11 cellular contexts compared by ENCODE assay signal in genomic region chr19:14082675-14082960, GRCh38. TPM values are rescaled to one million over a fixed set of nuclear protein-coding genes. Genes with fewer than 3 reads are reported as not detected.
DNase-seq lines count a peak whose midpoint lies in the region; ATAC-seq lines count a peak whose summit lies in the region.
"Had no signal": no experiment of that assay in that cellular context is flagged by ENCODE, and none has a peak within 500 bp of the region (broad histone marks: within the 10 kb centered on the region; RNA-seq: fewer than 3 reads in every experiment).

No MANE protein-coding gene starts in this region.

- no peak overlapping the region for H4K5ac ChIP-seq in mesendoderm (ENCODE audit: low read length)

- H3K18ac ChIP-seq in mesenchymal stem cell (ENCODE audit: low read depth in 1 of 2, low read length in 2 of 2), result no peak overlapping the region
- no peak overlapping the region for H3K18ac ChIP-seq in mesendoderm (ENCODE audit: low read length)

- H3K4ac ChIP-seq in mesenchymal stem cell (ENCODE audit: low read depth in 1 of 2, low read length in 2 of 2) (no peak overlapping the region), mesendoderm (ENCODE audit: low read depth, low read length) (no peak overlapping the region)

- no peak overlapping the region for H2AK5ac ChIP-seq in mesenchymal stem cell (ENCODE audit: low read length, severe bottlenecking)
- H2AK5ac ChIP-seq in mesendoderm (ENCODE audit: low read length), result no peak overlapping the region

- H2BK12ac ChIP-seq in mesenchymal stem cell (ENCODE audit: low read length in 2 of 2), result no peak overlapping the region

- no peak overlapping the region for H3K4me2 ChIP-seq in mesenchymal stem cell (ENCODE audit: low read length, poor library complexity, severe bottlenecking)
- H3K4me2 ChIP-seq in mesendoderm (ENCODE audit: low read length), result no peak overlapping the region

- peak overlapping the region; percentile 81 for H3K4me3 Mint-ChIP-seq in activated naive CD4-positive, alpha-beta T cell treated with anti-CD3 and anti-CD28 coated beads, Interleukin-2, amount 10 ng/mL, durations not matched to agents 7 days and 5 days
- H3K4me3 Mint-ChIP-seq in activated naive CD8-positive, alpha-beta T cell treated with anti-CD3 and anti-CD28 coated beads, Interleukin-2, amount 50 U/mL, for 24 hours, result peak overlapping the region; percentile 93

- no peak overlapping the region for H3K14ac ChIP-seq in mesenchymal stem cell (ENCODE audit: low read length in 2 of 2)

- H2BK5ac ChIP-seq in mesenchymal stem cell (ENCODE audit: low read depth, low read length, poor library complexity, severe bottlenecking), result no peak overlapping the region
- no peak overlapping the region for H2BK5ac ChIP-seq in mesendoderm (ENCODE audit: low read length)

- H3K23ac ChIP-seq in mesenchymal stem cell (ENCODE audit: low read length in 2 of 2) (no peak overlapping the region), mesendoderm (ENCODE audit: low read length) (no peak overlapping the region)

- no peaks in the 10 kb centered on the region for H3K27me3 Mint-ChIP-seq in activated naive CD4-positive, alpha-beta T cell treated with anti-CD3 and anti-CD28 coated beads, Interleukin-2, amount 10 ng/mL, durations not matched to agents 7 days and 5 days
- H3K27me3 Mint-ChIP-seq in activated naive CD8-positive, alpha-beta T cell treated with anti-CD3 and anti-CD28 coated beads, Interleukin-2, amount 50 U/mL, for 24 hours, result peaks cover 2% of the 10 kb centered on the region

- CTCF ChIA-PET in activated naive CD4-positive, alpha-beta T cell treated with anti-CD3 and anti-CD28 coated beads, Interleukin-2, amount 10 ng/mL, durations not matched to agents 7 days and 5 days (lab: Charles Lee), result interaction anchor here (1.0 to 1.6 kb wide), 2 partner anchors 10 to 26 kb away, joined by 4 to 10 read pairs; partner anchors contain the start of gene MISP3

- H3K27me3 ChIP-seq in mesenchymal stem cell (ENCODE audit: control insufficient read depth in 1 of 2, insufficient read depth in 1 of 2, low read length in 2 of 2) (no peaks in the 10 kb centered on the region), subcutaneous abdominal adipose tissue (ENCODE audit: control insufficient read depth in 5 of 5, insufficient read depth in 4 of 5, low read length in 5 of 5) (no peaks in the 10 kb centered on the region), mesendoderm (ENCODE audit: insufficient read depth, low read length, poor library complexity) (no peaks in the 10 kb centered on the region)
- H3K27me3 ChIP-seq: sigmoid colon had no signal

- 60% methylated on average over 1 of the region's 1 CpG for WGBS in mesenchymal stem cell
- no CpG with 5 or more reads among the region's 1 CpG for WGBS in mesendoderm (ENCODE audit: extremely low coverage, insufficient coverage, low lambda C conversion rate)

- H3K36me3 Mint-ChIP-seq in activated naive CD4-positive, alpha-beta T cell treated with anti-CD3 and anti-CD28 coated beads, Interleukin-2, amount 10 ng/mL, durations not matched to agents 7 days and 5 days, result peaks cover 3% of the 10 kb centered on the region
- peaks cover 0 to 5% of the 10 kb centered on the region in 2 donors for H3K36me3 Mint-ChIP-seq in activated naive CD4-positive, alpha-beta T cell treated with anti-CD3 and anti-CD28 coated beads, Interleukin-2, amount 50 U/mL, for 72 hours
- H3K36me3 Mint-ChIP-seq in activated naive CD8-positive, alpha-beta T cell treated with anti-CD3 and anti-CD28 coated beads, Interleukin-2, amount 50 U/mL, for 24 hours (ENCODE audit: low read depth), result peaks cover 2% of the 10 kb centered on the region

- H3K9me3 Mint-ChIP-seq in activated naive CD4-positive, alpha-beta T cell treated with anti-CD3 and anti-CD28 coated beads, Interleukin-2, amount 10 ng/mL, durations not matched to agents 7 days and 5 days, result no peaks in the 10 kb centered on the region
- H3K9me3 Mint-ChIP-seq in activated naive CD4-positive, alpha-beta T cell treated with anti-CD3 and anti-CD28 coated beads, Interleukin-2, amount 50 U/mL, for 72 hours, result no peaks in the 10 kb centered on the region
- H3K9me3 Mint-ChIP-seq in activated naive CD8-positive, alpha-beta T cell treated with anti-CD3 and anti-CD28 coated beads, Interleukin-2, amount 50 U/mL, for 24 hours, result no peaks in the 10 kb centered on the region

- H3K4me1 ChIP-seq in mesenchymal stem cell (ENCODE audit: control insufficient read depth, insufficient read depth, low read depth, low read length), result peaks cover 5% of the 10 kb centered on the region
- H3K4me1 ChIP-seq in subcutaneous abdominal adipose tissue (ENCODE audit: control insufficient read depth in 5 of 5, insufficient read depth in 5 of 5, low read length in 5 of 5), result peaks cover 3 to 26% (median 24%) of the 10 kb centered on the region in 5 donors
- H3K4me1 ChIP-seq in mesendoderm (ENCODE audit: control insufficient read depth, low read depth, low read length), result no peaks in the 10 kb centered on the region

- peaks cover 25% of the 10 kb centered on the region for H3K4me1 Mint-ChIP-seq in activated naive CD4-positive, alpha-beta T cell treated with anti-CD3 and anti-CD28 coated beads, Interleukin-2, amount 10 ng/mL, durations not matched to agents 7 days and 5 days
- peaks cover 23% of the 10 kb centered on the region for H3K4me1 Mint-ChIP-seq in activated naive CD8-positive, alpha-beta T cell treated with anti-CD3 and anti-CD28 coated beads, Interleukin-2, amount 50 U/mL, for 24 hours

- no peak overlapping the region for H3K56ac ChIP-seq in mesendoderm (ENCODE audit: low read length)

- no peak for ATAC-seq in activated naive CD4-positive, alpha-beta T cell treated with anti-CD3 and anti-CD28 coated beads, Interleukin-2, amount 50 U/mL, for 72 hours
- no peak for ATAC-seq in activated naive CD8-positive, alpha-beta T cell treated with anti-CD3 and anti-CD28 coated beads, Interleukin-2, amount 50 U/mL, for 24 hours

- no peak overlapping the region for H2BK15ac ChIP-seq in mesenchymal stem cell (ENCODE audit: low read depth, poor library complexity, severe bottlenecking)
- no peak overlapping the region for H2BK15ac ChIP-seq in mesendoderm (replicated peaks; ENCODE audit: low read depth)

- DNase-seq in activated naive CD4-positive, alpha-beta T cell treated with anti-CD3 and anti-CD28 coated beads, Interleukin-2, amount 10 ng/mL, durations not matched to agents 7 days and 5 days, result no peak
- DNase-seq in activated naive CD4-positive, alpha-beta T cell treated with anti-CD3 and anti-CD28 coated beads, Interleukin-2, amount 50 U/mL, for 72 hours (ENCODE audit: low spot score in 2 of 2), result no peak
- no peak for DNase-seq in activated naive CD8-positive, alpha-beta T cell treated with anti-CD3 and anti-CD28 coated beads, Interleukin-2, amount 50 U/mL, for 24 hours
- DNase-seq in mesenchymal stem cell, result no peak
- no peak for DNase-seq in mesendoderm
- DNase-seq in NCI-H2107 treated with DMSO at 0.1 percent for 48 hours (lab: John Stamatoyannopoulos, UW; ENCODE audit: unreplicated experiment), result no peak
- DNase-seq in midbrain (lab: John Stamatoyannopoulos, UW), result no peak
- DNase-seq: NCI-H510A treated with DMSO at 0.1 percent for 48 hours, sigmoid colon, SW 1271 had no signal

- H4K91ac ChIP-seq in mesenchymal stem cell (ENCODE audit: low read length), result no peak overlapping the region

- no peak overlapping the region for H2AFZ ChIP-seq in mesenchymal stem cell (ENCODE audit: low read depth, low read length)

- H3K4me3 ChIP-seq in mesenchymal stem cell (ENCODE audit: insufficient read depth in 1 of 2, low read depth in 1 of 2, low read length in 2 of 2), result peak overlapping the region in 1 of 2 experiments; percentile 83
- peak overlapping the region in 3 of 5 donors; percentile 76 to 91 (median 86) for H3K4me3 ChIP-seq in subcutaneous abdominal adipose tissue (ENCODE audit: low read depth in 1 of 5, low read length in 5 of 5)
- H3K4me3 ChIP-seq in mesendoderm (ENCODE audit: low read length), result no peak overlapping the region

- H2BK120ac ChIP-seq in mesenchymal stem cell (ENCODE audit: low read depth, low read length) (no peak overlapping the region), mesendoderm (ENCODE audit: low read depth, low read length) (no peak overlapping the region)

- H3K36me3 ChIP-seq in mesenchymal stem cell (ENCODE audit: control insufficient read depth in 1 of 2, insufficient read depth in 2 of 2, low read depth in 1 of 2, low read length in 2 of 2) (peaks cover 0 to 9% of the 10 kb centered on the region in 2 experiments), subcutaneous abdominal adipose tissue (ENCODE audit: control insufficient read depth in 5 of 5, insufficient read depth in 5 of 5, low read length in 5 of 5) (no peaks in the 10 kb centered on the region), mesendoderm (ENCODE audit: control insufficient read depth, insufficient read depth, low read length) (no peaks in the 10 kb centered on the region)

- no peak overlapping the region for H3K27ac Mint-ChIP-seq in activated naive CD4-positive, alpha-beta T cell treated with anti-CD3 and anti-CD28 coated beads, Interleukin-2, amount 10 ng/mL, durations not matched to agents 7 days and 5 days
- peak overlapping the region in 1 of 2 donors; percentile 89 for H3K27ac Mint-ChIP-seq in activated naive CD4-positive, alpha-beta T cell treated with anti-CD3 and anti-CD28 coated beads, Interleukin-2, amount 50 U/mL, for 72 hours
- no peak overlapping the region for H3K27ac Mint-ChIP-seq in activated naive CD8-positive, alpha-beta T cell treated with anti-CD3 and anti-CD28 coated beads, Interleukin-2, amount 50 U/mL, for 24 hours

- no peaks in the 10 kb centered on the region for H3K79me2 ChIP-seq in mesendoderm (ENCODE audit: control insufficient read depth, insufficient read depth, low read length)

- no peak overlapping the region for H3K27ac ChIP-seq in mesenchymal stem cell (ENCODE audit: low read length, poor library complexity, severe bottlenecking)
- peak overlapping the region; percentile 94 for H3K27ac ChIP-seq in subcutaneous abdominal adipose tissue (ENCODE audit: low read depth, low read length)
- no peak overlapping the region for H3K27ac ChIP-seq in mesendoderm (ENCODE audit: low read depth, low read length)

- H3K9ac ChIP-seq in mesenchymal stem cell (ENCODE audit: low read length) (peak overlapping the region; percentile 93), subcutaneous abdominal adipose tissue (ENCODE audit: low read length in 5 of 5) (peak overlapping the region in 2 of 5 donors; percentile 86 to 94), mesendoderm (ENCODE audit: low read length) (no peak overlapping the region)

- peaks cover 8% of the 10 kb centered on the region for H3K79me1 ChIP-seq in mesenchymal stem cell (replicated peaks; ENCODE audit: low read length, poor library complexity, severe bottlenecking)
- H3K79me1 ChIP-seq in mesendoderm (ENCODE audit: low read length), result no peaks in the 10 kb centered on the region

- H4K8ac ChIP-seq in mesenchymal stem cell (ENCODE audit: low read length) (peak overlapping the region; percentile 46), mesendoderm (ENCODE audit: low read depth, low read length) (no peak overlapping the region)

- H3K9me3 ChIP-seq in mesenchymal stem cell (ENCODE audit: control insufficient read depth, low read length) (no peaks in the 10 kb centered on the region), subcutaneous abdominal adipose tissue (ENCODE audit: control insufficient read depth in 5 of 5, low read length in 5 of 5) (no peaks in the 10 kb centered on the region)
- H3K9me3 ChIP-seq: sigmoid colon had no signal

RNA-seq across cellular contexts. Expression of gene C19orf67, which starts 3.0 kb away (rescaled TPM):
- not detected for total RNA-seq in activated naive CD4-positive, alpha-beta T cell treated with anti-CD3 and anti-CD28 coated beads, Interleukin-2, amount 50 U/mL, for 72 hours
- not detected for polyA plus RNA-seq in mesenchymal stem cell (2013, experiment 1 of 2)
- not detected for polyA plus RNA-seq in mesenchymal stem cell (2013, experiment 2 of 2)
- not detected for polyA plus RNA-seq in mesendoderm (2013, experiment 1 of 2)
- 0.10 TPM for polyA plus RNA-seq in mesendoderm (2013, experiment 2 of 2)
- total RNA-seq: sigmoid colon had no signal

RNA-seq across cellular contexts. Expression of gene SAMD1, which starts 7.9 kb away (rescaled TPM):
- 100 to 1,000 TPM in 1 of 2 donors, 10 to 100 TPM in 1; 39.7 to 101 TPM for total RNA-seq in activated naive CD4-positive, alpha-beta T cell treated with anti-CD3 and anti-CD28 coated beads, Interleukin-2, amount 50 U/mL, for 72 hours
- 27.9 TPM for polyA plus RNA-seq in mesenchymal stem cell (2013, experiment 1 of 2)
- 26.5 TPM for polyA plus RNA-seq in mesenchymal stem cell (2013, experiment 2 of 2)
- polyA plus RNA-seq in mesendoderm (2013, experiment 1 of 2), result 50.8 TPM
- 57.8 TPM for polyA plus RNA-seq in mesendoderm (2013, experiment 2 of 2)

RNA-seq across cellular contexts. Expression of gene MISP3, which starts 10.0 kb away (rescaled TPM):
- 1 to 10 TPM; 1.2 to 4.2 TPM for total RNA-seq in activated naive CD4-positive, alpha-beta T cell treated with anti-CD3 and anti-CD28 coated beads, Interleukin-2, amount 50 U/mL, for 72 hours
- polyA plus RNA-seq in mesenchymal stem cell (2013, experiment 1 of 2), result 0.68 TPM
- polyA plus RNA-seq in mesenchymal stem cell (2013, experiment 2 of 2), result 0.47 TPM
- polyA plus RNA-seq in mesendoderm (2013, experiment 1 of 2), result 0.08 TPM
- polyA plus RNA-seq in mesendoderm (2013, experiment 2 of 2), result 0.10 TPM

RNA-seq across cellular contexts. Expression of gene PALM3, which starts 20.7 kb away (rescaled TPM):
- total RNA-seq in activated naive CD4-positive, alpha-beta T cell treated with anti-CD3 and anti-CD28 coated beads, Interleukin-2, amount 50 U/mL, for 72 hours, result not detected
- 0.43 TPM for polyA plus RNA-seq in mesenchymal stem cell (2013, experiment 1 of 2)
- polyA plus RNA-seq in mesenchymal stem cell (2013, experiment 2 of 2), result 0.51 TPM
- polyA plus RNA-seq in mesendoderm (2013, experiment 1 of 2), result 11.7 TPM
- 11.4 TPM for polyA plus RNA-seq in mesendoderm (2013, experiment 2 of 2)

RNA-seq across cellular contexts. Expression of gene PRKACA, which starts 34.9 kb away (rescaled TPM):
- 10 to 100 TPM; 66.3 to 84.5 TPM for total RNA-seq in activated naive CD4-positive, alpha-beta T cell treated with anti-CD3 and anti-CD28 coated beads, Interleukin-2, amount 50 U/mL, for 72 hours
- polyA plus RNA-seq in mesenchymal stem cell (2013, experiment 1 of 2), result 96.5 TPM
- 94.5 TPM for polyA plus RNA-seq in mesenchymal stem cell (2013, experiment 2 of 2)
- 38.0 TPM for polyA plus RNA-seq in mesendoderm (2013, experiment 1 of 2)
- polyA plus RNA-seq in mesendoderm (2013, experiment 2 of 2), result 37.6 TPM
